19 cellular contexts compared by ENCODE assay signal in genomic region chr19:48922548-48923490, GRCh38. TPM values are rescaled to one million over a fixed set of nuclear protein-coding genes. Genes with fewer than 3 reads are reported as not detected.
A peak's percentile ranks its signal among the peaks of the same experiment; 100 is the strongest.
DNase-seq lines count a peak whose midpoint lies in the region; ATAC-seq and TF ChIP-seq lines count a peak whose summit lies in the region.
"Had no signal": no experiment of that assay in that cellular context is flagged by ENCODE, and none has a peak within 500 bp of the region (broad histone marks: within the 10 kb centered on the region; RNA-seq: fewer than 3 reads in every experiment).

No MANE protein-coding gene starts in this region.

- no peak overlapping the region for H3K27ac Mint-ChIP-seq in activated CD8-positive, alpha-beta memory T cell treated with anti-CD3 and anti-CD28 coated beads, Interleukin-2, amount 10 ng/mL, durations not matched to agents 7 days and 5 days
- H3K27ac Mint-ChIP-seq in endothelial cell (ENCODE audit: unreplicated experiment), result no peak overlapping the region

- peak; percentile 11 for ATAC-seq in activated CD8-positive, alpha-beta memory T cell treated with anti-CD3 and anti-CD28 coated beads, Interleukin-2, amount 10 ng/mL, durations not matched to agents 7 days and 5 days
- ATAC-seq in sciatic nerve, result peak; percentile 8
- ATAC-seq in GM19463 (IDR thresholded peaks at IDR 0.05; ENCODE audit: unreplicated experiment), result no peak

- H3K4me1 Mint-ChIP-seq in activated CD8-positive, alpha-beta memory T cell treated with anti-CD3 and anti-CD28 coated beads, Interleukin-2, amount 10 ng/mL, durations not matched to agents 7 days and 5 days, result peaks cover 4% of the 10 kb centered on the region
- H3K4me1 Mint-ChIP-seq in endothelial cell (ENCODE audit: unreplicated experiment), result no peaks in the 10 kb centered on the region

- BruUV-seq in OCI-LY7 (replicated peaks; lab: Mats Ljungman, UMichigan), result TSS peak; percentile 54

- no peaks in the 10 kb centered on the region for H3K9me2 ChIP-seq in OCI-LY7 (ENCODE audit: insufficient read depth, low read length)

- no peaks in the 10 kb centered on the region for H3K9me3 Mint-ChIP-seq in activated CD8-positive, alpha-beta memory T cell treated with anti-CD3 and anti-CD28 coated beads, Interleukin-2, amount 10 ng/mL, durations not matched to agents 7 days and 5 days (ENCODE audit: low read depth)
- H3K9me3 Mint-ChIP-seq in endothelial cell (ENCODE audit: unreplicated experiment), result no peaks in the 10 kb centered on the region
- H3K9me3 Mint-ChIP-seq: CD14-positive monocyte had no signal

- no peak overlapping the region for H3K27ac ChIP-seq in OCI-LY7 (ENCODE audit: low read depth, low read length, poor library complexity, severe bottlenecking)
- H3K27ac ChIP-seq: GM23248, SJCRH30 had no signal

- no peaks in the 10 kb centered on the region for H3K27me3 Mint-ChIP-seq in activated CD8-positive, alpha-beta memory T cell treated with anti-CD3 and anti-CD28 coated beads, Interleukin-2, amount 10 ng/mL, durations not matched to agents 7 days and 5 days
- peaks cover 9% of the 10 kb centered on the region for H3K27me3 Mint-ChIP-seq in endothelial cell (ENCODE audit: unreplicated experiment)

- H3K79me2 ChIP-seq in OCI-LY7 (ENCODE audit: insufficient read depth, low read depth, low read length), result no peaks in the 10 kb centered on the region

- H4K20me1 ChIP-seq in OCI-LY7 (ENCODE audit: insufficient read depth, low read length), result no peaks in the 10 kb centered on the region

- CTCF ChIA-PET in activated CD8-positive, alpha-beta memory T cell treated with anti-CD3 and anti-CD28 coated beads, Interleukin-2, amount 10 ng/mL, durations not matched to agents 7 days and 5 days (lab: Charles Lee), result no interaction called here
- CTCF ChIA-PET in OCI-LY7 (lab: Charles Lee; ENCODE audit: unreplicated experiment), result no interaction called here

- intact Hi-C loops in OCI-LY7 (cut with micrococcal nuclease; ENCODE audit: unreplicated experiment) (no loop called here), sciatic nerve (cut with DNase I) (no loop called here)

- peaks cover 19% of the 10 kb centered on the region; the same call in 1 of the 2 replicates for H3K36me3 ChIP-seq in OCI-LY7 (ENCODE audit: insufficient read depth, low read length)

- TF ChIP-seq CTCF in OCI-LY7 (conservative IDR thresholded peaks at IDR 0.05; ENCODE audit: low read length), result no peak
- TF ChIP-seq CTCF in endothelial cell (IDR thresholded peaks at IDR 0.05; ENCODE audit: unreplicated experiment), result no peak

- POLR2A ChIA-PET in OCI-LY7 (lab: Charles Lee), result no interaction called here

- H3K4me2 ChIP-seq in OCI-LY7 (ENCODE audit: low read length), result no peak overlapping the region

- no peak overlapping the region for H3K4me3 ChIP-seq in OCI-LY7 (ENCODE audit: low read depth, low read length, poor library complexity, severe bottlenecking)
- H3K4me3 ChIP-seq: GM23248, SJCRH30 had no signal

- no peak for DNase-seq in activated CD8-positive, alpha-beta memory T cell treated with anti-CD3 and anti-CD28 coated beads, Interleukin-2, amount 10 ng/mL, durations not matched to agents 7 days and 5 days
- DNase-seq in activated CD8-positive, alpha-beta memory T cell treated with anti-CD3 and anti-CD28 coated beads for 24 hours, result no peak
- DNase-seq in OCI-LY7 (ENCODE audit: low spot score), result no peak
- DNase-seq in endothelial cell (ENCODE audit: low spot score), result no peak
- no peak for DNase-seq in sciatic nerve (ENCODE audit: low spot score)
- no peak for DNase-seq in stimulated activated CD4-positive, alpha-beta T cell treated with anti-CD3 and anti-CD28 coated beads, Interleukin-1b, Interleukin-23, amount 100 ng/mL, for 48 hours
- DNase-seq in AG20443 (ENCODE audit: low spot score), result no peak
- DNase-seq: COR-L47, DMS53, GM23248, NCI-H1417 treated with DMSO at 0.1 percent for 48 hours, NCI-H2029 treated with DMSO at 0.1 percent for 48 hours, NCI-H510A, NCI-H82, SJCRH30 had no signal

- H3K4me1 ChIP-seq in OCI-LY7 (ENCODE audit: insufficient read depth, low read length, poor library complexity, severe bottlenecking), result peaks cover 9% of the 10 kb centered on the region

- H3K36me3 Mint-ChIP-seq in activated CD8-positive, alpha-beta memory T cell treated with anti-CD3 and anti-CD28 coated beads, Interleukin-2, amount 10 ng/mL, durations not matched to agents 7 days and 5 days, result peaks cover 14% of the 10 kb centered on the region
- H3K36me3 Mint-ChIP-seq in endothelial cell (ENCODE audit: low read depth, unreplicated experiment), result peaks cover 13% of the 10 kb centered on the region

- no peaks in the 10 kb centered on the region for H3K9me3 ChIP-seq in OCI-LY7 (ENCODE audit: low read length)
- H3K9me3 ChIP-seq: SJCRH30 had no signal

- H3K4me3 Mint-ChIP-seq in activated CD8-positive, alpha-beta memory T cell treated with anti-CD3 and anti-CD28 coated beads, Interleukin-2, amount 10 ng/mL, durations not matched to agents 7 days and 5 days, result no peak overlapping the region
- H3K4me3 Mint-ChIP-seq in endothelial cell (ENCODE audit: unreplicated experiment), result peak overlapping the region; percentile 69
- H3K4me3 Mint-ChIP-seq: CD14-positive monocyte had no signal

- no peak overlapping the region for H2AFZ ChIP-seq in OCI-LY7 (ENCODE audit: low read length)
- H2AFZ ChIP-seq: GM23248 had no signal

RNA-seq across cellular contexts. Expression of gene DHDH, which starts 10.7 kb away (rescaled TPM):
- total RNA-seq in activated CD8-positive, alpha-beta memory T cell treated with anti-CD3 and anti-CD28 coated beads, Interleukin-2, amount 10 ng/mL, durations not matched to agents 7 days and 5 days, result 1 to 10 TPM in 1 of 2 experiments, under 1 TPM in 1; 0.96 to 1.1 TPM
- not detected in 2 replicates for total RNA-seq in OCI-LY7 (2014; rRNA removed; shearing (Covaris generic))
- total RNA-seq in OCI-LY7 (2022) (0.53 TPM in 1 of 2 replicates, not detected in the other), endothelial cell (ENCODE audit: unreplicated experiment) (1.0 TPM), sciatic nerve (1.1 TPM)
- total RNA-seq: A172, GM23248, LHCN-M2, SJCRH30 had no signal

RNA-seq across cellular contexts. Expression of gene NUCB1, which starts 22.7 kb away (rescaled TPM):
- 100 to 1,000 TPM; 185 to 226 TPM for total RNA-seq in activated CD8-positive, alpha-beta memory T cell treated with anti-CD3 and anti-CD28 coated beads, Interleukin-2, amount 10 ng/mL, durations not matched to agents 7 days and 5 days
- total RNA-seq in OCI-LY7 (2014; rRNA removed; shearing (Covaris generic)), result 72.6 and 88.7 TPM in 2 replicates
- total RNA-seq in OCI-LY7 (2022) (73.6 and 85.3 TPM in 2 replicates), endothelial cell (ENCODE audit: unreplicated experiment) (244 TPM), sciatic nerve (262 TPM)

RNA-seq across cellular contexts. Expression of gene TULP2, which starts 24.3 kb away (rescaled TPM):
- total RNA-seq in activated CD8-positive, alpha-beta memory T cell treated with anti-CD3 and anti-CD28 coated beads, Interleukin-2, amount 10 ng/mL, durations not matched to agents 7 days and 5 days, result under 1 TPM in 1 of 2 experiments, not detected in 1; 0.47 TPM
- 0.47 TPM in 1 of 2 replicates, not detected in the other for total RNA-seq in OCI-LY7 (2014; rRNA removed; shearing (Covaris generic))
- total RNA-seq in OCI-LY7 (2022) (1.6 and 2.9 TPM in 2 replicates), endothelial cell (ENCODE audit: unreplicated experiment) (4.3 TPM), sciatic nerve (1.1 TPM)
- total RNA-seq: A172, GM23248, LHCN-M2, SJCRH30 had no signal

RNA-seq across cellular contexts. Expression of gene BAX, which starts 31.9 kb away (rescaled TPM):
- total RNA-seq in activated CD8-positive, alpha-beta memory T cell treated with anti-CD3 and anti-CD28 coated beads, Interleukin-2, amount 10 ng/mL, durations not matched to agents 7 days and 5 days, result 100 to 1,000 TPM; 359 to 377 TPM
- 94.9 and 95.2 TPM in 2 replicates for total RNA-seq in OCI-LY7 (2014; rRNA removed; shearing (Covaris generic))
- total RNA-seq in OCI-LY7 (2022), result 83.9 and 93.7 TPM in 2 replicates
- 286 TPM for total RNA-seq in endothelial cell (ENCODE audit: unreplicated experiment)
- total RNA-seq in sciatic nerve, result 48.0 TPM

RNA-seq across cellular contexts. Expression of gene FTL, which starts 42.3 kb away (rescaled TPM):
- total RNA-seq in activated CD8-positive, alpha-beta memory T cell treated with anti-CD3 and anti-CD28 coated beads, Interleukin-2, amount 10 ng/mL, durations not matched to agents 7 days and 5 days, result 1,000 to 10,000 TPM; 1,380 to 1,403 TPM
- 562 and 602 TPM in 2 replicates for total RNA-seq in OCI-LY7 (2014; rRNA removed; shearing (Covaris generic))
- total RNA-seq in OCI-LY7 (2022), result 438 and 467 TPM in 2 replicates
- total RNA-seq in endothelial cell (ENCODE audit: unreplicated experiment), result 1,109 TPM
- 3,094 TPM for total RNA-seq in sciatic nerve
